In genomic region chr18:79394438-79395307, GRCh38 we compare ENCODE assay signal across 2 cellular contexts.
TF ChIP-seq lines count a peak whose summit lies in the region.

No MANE protein-coding gene starts in this region.

TF ChIP-seq in HEK293, 187 proteins besides CTCF, POLR2A, EP300 and RAD21 (continued from another document and continues in another):
- TF ChIP-seq ZBTB26 (tag by site-specific recombination; optimal IDR thresholded peaks at IDR 0.05): peak; percentile 78
- no peak for TF ChIP-seq ZNF501 (tag by site-specific recombination; IDR thresholded peaks at IDR 0.05)
- no peak for TF ChIP-seq ZNF211 (tag by site-specific recombination; IDR thresholded peaks at IDR 0.05; ENCODE audit: low read depth)
- TF ChIP-seq ZBTB8A (tag by site-specific recombination; IDR thresholded peaks at IDR 0.05): peak; percentile 77
- no peak for TF ChIP-seq ZNF513 (tag by site-specific recombination; IDR thresholded peaks at IDR 0.05)
- no peak for TF ChIP-seq HOXC10 (CRISPR knock-in tag; IDR thresholded peaks at IDR 0.05)
- no peak for TF ChIP-seq ZNF114 (tag by site-specific recombination; IDR thresholded peaks at IDR 0.05)
- no peak for TF ChIP-seq KLF17 (tag by site-specific recombination; IDR thresholded peaks at IDR 0.05)
- TF ChIP-seq YY1 (tag by site-specific recombination; IDR thresholded peaks at IDR 0.05): no peak
- TF ChIP-seq ZNF138 (tag by site-specific recombination; IDR thresholded peaks at IDR 0.05; ENCODE audit: borderline replicate concordance): no peak
- TF ChIP-seq GLI2 (tag by site-specific recombination; IDR thresholded peaks at IDR 0.05; ENCODE audit: borderline replicate concordance, low read depth): no peak
- TF ChIP-seq ZNF521 (tag by site-specific recombination; IDR thresholded peaks at IDR 0.05): no peak
- TF ChIP-seq ZFP37 (tag by site-specific recombination; IDR thresholded peaks at IDR 0.05): no peak
- no peak for TF ChIP-seq ZFP41 (tag by site-specific recombination; IDR thresholded peaks at IDR 0.05; ENCODE audit: borderline replicate concordance)
- no peak for TF ChIP-seq ZBTB21 (tag by site-specific recombination; IDR thresholded peaks at IDR 0.05)
- TF ChIP-seq ZNF350 (tag by site-specific recombination; IDR thresholded peaks at IDR 0.05): no peak
- TF ChIP-seq ZXDB (tag by site-specific recombination; IDR thresholded peaks at IDR 0.05): peak; percentile 74; the same call in 1 of the 2 replicates
- TF ChIP-seq ZBTB49 (tag by site-specific recombination; IDR thresholded peaks at IDR 0.05; ENCODE audit: low read depth): no peak
- TF ChIP-seq ZNF548 (tag by site-specific recombination; IDR thresholded peaks at IDR 0.05): no peak
- no peak for TF ChIP-seq GFI1B (tag by site-specific recombination; IDR thresholded peaks at IDR 0.05)
- TF ChIP-seq ZNF747 (tag by site-specific recombination; IDR thresholded peaks at IDR 0.05): no peak
- peak; percentile 98 for TF ChIP-seq GLIS1 (tag by site-specific recombination; IDR thresholded peaks at IDR 0.05)
- TF ChIP-seq ZNF121 (tag by site-specific recombination; IDR thresholded peaks at IDR 0.05): no peak
- no peak for TF ChIP-seq ZNF148 (tag by site-specific recombination; IDR thresholded peaks at IDR 0.05; ENCODE audit: borderline replicate concordance)

TF ChIP-seq in K562, 482 proteins besides CTCF, POLR2A, EP300 and RAD21 (continued from another document and continues in another):
- TF ChIP-seq CBX3 (IDR thresholded peaks at IDR 0.05; ENCODE audit: borderline replicate concordance in 1 of 2, low read length in 2 of 2) (no peak), ZNF263 (CRISPR knock-in tag; IDR thresholded peaks at IDR 0.05; ENCODE audit: borderline replicate concordance) (no peak), ZBTB33 (CRISPR knock-in tag; IDR thresholded peaks at IDR 0.05) (no peak), ARID4B (CRISPR knock-in tag; IDR thresholded peaks at IDR 0.05) (no peak), BRD9 (IDR thresholded peaks at IDR 0.05; ENCODE audit: low read depth, partially characterized antibody) (no peak), MAFG (tag; conservative IDR thresholded peaks at IDR 0.05) (no peak), ZC3H11A (IDR thresholded peaks at IDR 0.05; ENCODE audit: low read depth, low read length) (no peak), CTBP1 (IDR thresholded peaks at IDR 0.05; ENCODE audit: borderline replicate concordance) (no peak), E2F6 (IDR thresholded peaks at IDR 0.05; ENCODE audit: borderline replicate concordance in 1 of 2, extremely low read depth in 1 of 2, insufficient read depth in 1 of 2, insufficient read length in 1 of 2, low read depth in 1 of 2, low read length in 1 of 2, poor library complexity in 1 of 2, severe bottlenecking in 1 of 2) (peak in 1 of 2 experiments; percentile 70), ZFX (CRISPR knock-in tag; IDR thresholded peaks at IDR 0.05) (peak; percentile 69), RERE (CRISPR knock-in tag; IDR thresholded peaks at IDR 0.05; ENCODE audit: borderline replicate concordance) (no peak), PHB (CRISPR knock-in tag; IDR thresholded peaks at IDR 0.05) (no peak), ZNF134 (CRISPR knock-in tag; conservative IDR thresholded peaks at IDR 0.05) (no peak), CBX1 (IDR thresholded peaks at IDR 0.05; ENCODE audit: low read depth) (no peak), ZNF778 (CRISPR knock-in tag; IDR thresholded peaks at IDR 0.05) (no peak), HSF4 (CRISPR knock-in tag; IDR thresholded peaks at IDR 0.05; ENCODE audit: borderline replicate concordance) (no peak), ZNF696 (CRISPR knock-in tag; conservative IDR thresholded peaks at IDR 0.05) (no peak), ZNF79 (CRISPR knock-in tag; IDR thresholded peaks at IDR 0.05; ENCODE audit: low read depth) (no peak)
